ENCODE assay signal across 8 cellular contexts in the genomic region with DNA sequence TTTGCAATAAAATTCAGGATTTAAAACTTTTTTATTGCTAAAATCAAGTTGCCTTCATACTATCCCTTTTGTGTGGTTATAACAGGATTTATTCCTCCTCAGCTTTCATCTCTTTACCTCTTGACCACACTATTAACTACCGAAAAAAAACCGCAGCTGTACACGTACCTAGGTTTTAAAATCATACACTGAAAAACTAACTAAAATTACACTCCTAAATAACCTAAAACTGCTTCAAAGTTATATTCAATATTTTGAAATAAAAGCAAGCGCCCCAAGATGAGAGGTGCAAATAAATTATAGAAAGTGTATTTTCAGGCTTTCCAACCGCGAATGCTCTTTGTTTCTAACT. TPM values are rescaled to one million over a fixed set of nuclear protein-coding genes. Genes with fewer than 3 reads are reported as not detected.
DNase-seq lines count a peak whose midpoint lies in the region; ATAC-seq, FAIRE-seq and TF ChIP-seq lines count a peak whose summit lies in the region.

No MANE protein-coding gene starts in this region.

- H3K27ac ChIP-seq in OCI-LY3 (ENCODE audit: low read length) (no peak overlapping the region; the same call in 1 of the 2 replicates), endothelial cell of umbilical vein (ENCODE audit: insufficient read depth, low read depth, low read length) (no peak overlapping the region), prostate gland (peak overlapping the region; percentile 89 to 92)

- H3K27me3 ChIP-seq in OCI-LY3 (ENCODE audit: low read depth, low read length) = no peaks in the 10 kb centered on the region
- no peaks in the 10 kb centered on the region for H3K27me3 ChIP-seq in endothelial cell of umbilical vein (ENCODE audit: control insufficient read depth in 2 of 2, insufficient read depth in 2 of 2, low read length in 2 of 2)
- H3K27me3 ChIP-seq in prostate gland (replicated peaks; ENCODE audit: insufficient read depth) = no peaks in the 10 kb centered on the region

- CTCF ChIA-PET in endothelial cell of umbilical vein (lab: Charles Lee) = interaction anchor here (0.6 to 3.3 kb wide), 20 partner anchors 10 to 105 kb away, joined by 3 to 25 read pairs (median 4); partner anchors contain the start of gene SFT2D1

- H3K36me3 ChIP-seq in OCI-LY3 (replicated peaks; ENCODE audit: low read depth, low read length) (no peaks in the 10 kb centered on the region), endothelial cell of umbilical vein (ENCODE audit: control insufficient read depth in 2 of 2, extremely low read depth in 1 of 2, insufficient read depth in 2 of 2, low read length in 2 of 2) (no peaks in the 10 kb centered on the region), prostate gland (no peaks in the 10 kb centered on the region)

- peak overlapping the region; percentile 100 for H2AFZ ChIP-seq in OCI-LY3 (ENCODE audit: low read depth, low read length)
- no peak overlapping the region for H2AFZ ChIP-seq in endothelial cell of umbilical vein (ENCODE audit: low read depth, low read length)

- H3K9ac ChIP-seq in OCI-LY3 (ENCODE audit: low read length) (peak overlapping the region; percentile 69), endothelial cell of umbilical vein (replicated peaks; ENCODE audit: extremely low read depth, insufficient read depth, low read length) (no peak overlapping the region)

- H3K9me3 ChIP-seq in OCI-LY3 (ENCODE audit: insufficient read depth, low read length) (no peaks in the 10 kb centered on the region), endothelial cell of umbilical vein (replicated peaks; ENCODE audit: control insufficient read depth, insufficient read depth, low read length) (no peaks in the 10 kb centered on the region), prostate gland (no peaks in the 10 kb centered on the region)

- TF ChIP-seq POLR2A in endothelial cell of umbilical vein (IDR thresholded peaks at IDR 0.05; ENCODE audit: low read depth, low read length) (no peak), prostate gland (IDR thresholded peaks at IDR 0.05) (no peak)

- H3K4me1 ChIP-seq in OCI-LY3 (ENCODE audit: low read length) (peaks cover 3% of the 10 kb centered on the region; the same call in 1 of the 2 replicates), endothelial cell of umbilical vein (ENCODE audit: control insufficient read depth, extremely low read depth, insufficient read depth, low read length) (peaks cover 4% of the 10 kb centered on the region), prostate gland (replicated peaks) (no peaks in the 10 kb centered on the region)

- no peaks in the 10 kb centered on the region for H4K20me1 ChIP-seq in OCI-LY3 (ENCODE audit: insufficient read depth, low read length)
- H4K20me1 ChIP-seq in endothelial cell of umbilical vein (replicated peaks; ENCODE audit: control insufficient read depth, extremely low read depth, insufficient read depth, low read length) = no peaks in the 10 kb centered on the region

- WGBS in prostate gland = 21% methylated on average over 6 of the region's 6 CpGs

- dilution Hi-C loops in endothelial cell of umbilical vein (cut with MboI; ENCODE audit: extremely low pct_ligation_motif_present, low sequenced_read_pairs) = no loop called here

- FAIRE-seq in endothelial cell of umbilical vein (lab: Jason Lieb, UNC) = peak; percentile 28

- peaks cover 4% of the 10 kb centered on the region; the same call in 1 of the 2 replicates for H3K79me2 ChIP-seq in OCI-LY3 (ENCODE audit: low read length)
- no peaks in the 10 kb centered on the region for H3K79me2 ChIP-seq in endothelial cell of umbilical vein (ENCODE audit: control insufficient read depth, insufficient read depth, low read length)

- H3K4me2 ChIP-seq in OCI-LY3 (ENCODE audit: low read length) (peak overlapping the region; percentile 89), endothelial cell of umbilical vein (ENCODE audit: insufficient read depth, low read length) (peak overlapping the region; percentile 55)

- TSS peak; percentile 16 for BruUV-seq in endothelial cell of umbilical vein (replicated peaks; lab: Mats Ljungman, UMichigan)

- no peaks in the 10 kb centered on the region for H3K9me1 ChIP-seq in endothelial cell of umbilical vein (replicated peaks; ENCODE audit: control insufficient read depth, extremely low read depth, insufficient read depth, low read length)

- POLR2A ChIA-PET in endothelial cell of umbilical vein (lab: Charles Lee) = no interaction called here

- DNase-seq in endothelial cell of umbilical vein (ENCODE audit: low read depth, low spot score) = no peak
- no peak for DNase-seq in prostate gland (ENCODE audit: low spot score)
- DNase-seq in activated gamma-delta T cell (lab: John Stamatoyannopoulos, UW) = no peak
- no peak for DNase-seq in NCI-H1417 treated with DMSO at 0.1 percent for 48 hours (lab: John Stamatoyannopoulos, UW)
- DNase-seq in kidney glomerular epithelial cell (lab: John Stamatoyannopoulos, UW) = no peak

- intact Hi-C loops in endothelial cell of umbilical vein (cut with micrococcal nuclease) = no loop called here
- intact Hi-C loops in prostate gland (cut with DNase I) = loop anchor here (5.0 kb wide), 2 partner anchors 39 to 246 kb away; partner anchors contain the start of genes RPS6KA2 and SFT2D1

- TF ChIP-seq CTCF in OCI-LY3 (IDR thresholded peaks at IDR 0.05; ENCODE audit: low read depth, low read length) (no peak), endothelial cell of umbilical vein (IDR thresholded peaks at IDR 0.05; ENCODE audit: extremely low read depth in 1 of 2, insufficient read depth in 1 of 2, low read depth in 1 of 2, low read length in 2 of 2) (no peak), prostate gland (IDR thresholded peaks at IDR 0.05) (no peak)

- ATAC-seq in HG02759 (IDR thresholded peaks at IDR 0.05; ENCODE audit: unreplicated experiment) = no peak

- H3K4me3 ChIP-seq in GM08714 (ENCODE audit: low read length) (peak overlapping the region; percentile 80), OCI-LY3 (ENCODE audit: low read length) (peak overlapping the region; percentile 97), endothelial cell of umbilical vein (replicated peaks in 1 of 3; ENCODE audit: insufficient read depth in 1 of 3, low read depth in 1 of 3, low read length in 3 of 3) (peak overlapping the region in 1 of 3 experiments; percentile 45), prostate gland (peak overlapping the region; percentile 82 to 86)

TF ChIP-seq in endothelial cell of umbilical vein, 7 proteins besides CTCF, POLR2A, EP300 and RAD21:
- TF ChIP-seq GATA2 (IDR thresholded peaks at IDR 0.05; ENCODE audit: insufficient read depth, insufficient read length, low read depth, low read length) = no peak
- no peak for TF ChIP-seq FOS (IDR thresholded peaks at IDR 0.05; ENCODE audit: borderline replicate concordance, insufficient read depth, low read length)
- TF ChIP-seq POLR2AphosphoS5 (IDR thresholded peaks at IDR 0.05; ENCODE audit: insufficient read depth, low read depth, low read length) = no peak
- no peak for TF ChIP-seq MYC (IDR thresholded peaks at IDR 0.05; ENCODE audit: low read depth, low read length)

RNA-seq across cellular contexts. Expression of gene MPC1, which starts 1.4 kb away (rescaled TPM):
- total RNA-seq in endothelial cell of umbilical vein = 17.5 and 22.9 TPM in 2 replicates
- 11.2 and 15.5 TPM in 2 replicates for polyA plus RNA-seq in endothelial cell of umbilical vein
- 15.2 and 16.6 TPM in 2 replicates for polyA plus RNA-seq in endothelial cell of umbilical vein (2011; cell fraction: cytosol; rRNA removed)
- polyA plus RNA-seq in endothelial cell of umbilical vein (2011; cell fraction: nucleus; rRNA removed) = 8.3 and 10.2 TPM in 2 replicates
- 9.2 and 16.8 TPM in 2 replicates for polyA plus RNA-seq in endothelial cell of umbilical vein (2012)
- polyA minus RNA-seq in endothelial cell of umbilical vein = 5.5 and 10.1 TPM in 2 replicates
- 8.2 TPM for polyA minus RNA-seq in endothelial cell of umbilical vein (2011; cell fraction: cytosol; rRNA and poly(A)+ RNA removed)
- polyA minus RNA-seq in endothelial cell of umbilical vein (2011; cell fraction: nucleus; rRNA and poly(A)+ RNA removed) = 0.48 and 2.3 TPM in 2 replicates
- total RNA-seq in prostate gland = 10 to 100 TPM; 25.3 to 58.9 TPM

RNA-seq across cellular contexts. Expression of gene SFT2D1, which starts 39.0 kb away (rescaled TPM):
- 21.2 and 22.9 TPM in 2 replicates for total RNA-seq in endothelial cell of umbilical vein
- 24.3 and 30.6 TPM in 2 replicates for polyA plus RNA-seq in endothelial cell of umbilical vein
- 17.3 and 17.6 TPM in 2 replicates for polyA plus RNA-seq in endothelial cell of umbilical vein (2011; cell fraction: cytosol; rRNA removed)
- polyA plus RNA-seq in endothelial cell of umbilical vein (2011; cell fraction: nucleus; rRNA removed) = 16.5 and 23.4 TPM in 2 replicates
- polyA plus RNA-seq in endothelial cell of umbilical vein (2012) = 18.6 and 26.7 TPM in 2 replicates
- 11.8 and 12.2 TPM in 2 replicates for polyA minus RNA-seq in endothelial cell of umbilical vein
- polyA minus RNA-seq in endothelial cell of umbilical vein (2011; cell fraction: cytosol; rRNA and poly(A)+ RNA removed) = 8.2 TPM
- polyA minus RNA-seq in endothelial cell of umbilical vein (2011; cell fraction: nucleus; rRNA and poly(A)+ RNA removed) = 10.5 and 11.9 TPM in 2 replicates
- total RNA-seq in prostate gland = 10 to 100 TPM; 64.8 to 72.3 TPM

Comparison
In these comparisons a context has a peak if more than half of its experiments do, and no peak if none do; other contexts are left out.
1. H3K27ac ChIP-seq: peak in prostate gland (2 of 2); none in OCI-LY3 (single experiment) and endothelial cell of umbilical vein (single experiment).